In the genomic region with DNA sequence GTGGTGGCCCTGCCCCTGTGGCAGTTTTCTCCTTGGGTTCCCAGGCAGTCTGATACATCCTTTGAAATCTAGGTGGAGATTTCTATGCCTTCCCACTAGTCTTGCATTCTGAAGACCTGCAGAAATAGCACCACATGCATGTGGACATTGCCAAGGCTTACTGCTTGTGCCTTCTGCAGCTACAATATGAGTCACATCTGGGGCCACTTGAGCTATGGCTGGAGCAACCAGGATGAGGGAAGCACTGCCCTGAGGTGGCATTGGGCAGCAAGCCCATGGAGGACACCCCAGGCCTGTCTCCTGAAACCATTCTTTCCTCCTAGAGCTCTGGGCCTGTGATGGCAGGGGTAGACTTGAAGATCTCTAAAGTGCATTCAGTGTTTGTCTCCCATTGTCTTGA, we compare ENCODE assay signal across 39 cellular contexts. TPM values are rescaled to one million over a fixed set of nuclear protein-coding genes. Genes with fewer than 3 reads are reported as not detected.
"Had no signal": no experiment of that assay in that cellular context is flagged by ENCODE, and none has a peak within 500 bp of the region (broad histone marks: within the 10 kb centered on the region; RNA-seq: fewer than 3 reads in every experiment).

No MANE protein-coding gene starts in this region.

- H3K9me3 Mint-ChIP-seq: activated CD4-positive, alpha-beta T cell treated with anti-CD3 and anti-CD28 coated beads, Interleukin-2, amount 10 ng/mL, durations not matched to agents 24 days and 14 days; activated CD8-positive, alpha-beta T cell treated with anti-CD3 and anti-CD28 coated beads for 36 hours; activated naive CD4-positive, alpha-beta T cell treated with anti-CD3 and anti-CD28 coated beads for 36 hours; activated T-cell treated with anti-CD3 and anti-CD28 coated beads, Interleukin-2, amount 50 U/mL, for 72 hours; activated T-helper 1 cell treated with anti-CD3 and anti-CD28 coated beads, Interleukin-12 subunit alpha, Interleukin-12 subunit beta, Interleukin-2, Interleukin-4 antibody, amounts not matched to agents 30 ng/mL and 10 ng/mL and 1 ng/mL, durations not matched to agents 14 hours and 24 hours and 36 hours; T-helper 1 cell treated with Interleukin-12 subunit alpha and Interleukin-12 subunit beta and Interleukin-4 antibody, amounts not matched to agents 30 μg/mL and 1 μg/mL, for 36 hours; T-helper 2 cell treated with Interferon-gamma antibody and Interleukin-4, amounts not matched to agents 5 μg/mL and 100 μg/mL, for 36 hours had no signal

- H3K9me3 ChIP-seq: adrenal gland, body of pancreas, breast epithelium had no signal

- H3K4me3 ChIP-seq: adrenal gland, body of pancreas, breast epithelium had no signal

- ATAC-seq: activated CD4-positive, alpha-beta T cell treated with anti-CD3 and anti-CD28 coated beads for 36 hours; activated CD4-positive, CD25-positive, alpha-beta regulatory T cell treated with anti-CD3 and anti-CD28 coated beads, Interleukin-2, amount 50 U/mL, for 24 hours; activated CD8-positive, alpha-beta T cell treated with anti-CD3 and anti-CD28 coated beads for 36 hours; activated naive CD4-positive, alpha-beta T cell treated with anti-CD3 and anti-CD28 coated beads, Interleukin-2, amount 50 U/mL, for 72 hours; activated T-cell treated with anti-CD3 and anti-CD28 coated beads, Interleukin-2, amount 50 U/mL, for 4 hours; activated T-cell treated with anti-CD3 and anti-CD28 coated beads, Interleukin-2, amount 50 U/mL, for 72 hours; activated T-helper 17 cell treated with anti-CD3 and anti-CD28 coated beads, Interleukin-2, amount 50 U/mL, for 72 hours; body of pancreas; WTC11 had no signal

- H3K27me3 ChIP-seq: body of pancreas, breast epithelium had no signal

- H3K36me3 ChIP-seq: adrenal gland, brain microvascular endothelial cell, breast epithelium, WERI-Rb-1 had no signal

- H3K4me3 Mint-ChIP-seq: activated CD4-positive, alpha-beta memory T cell treated with anti-CD3 and anti-CD28 coated beads for 36 hours; activated CD4-positive, alpha-beta T cell treated with anti-CD3 and anti-CD28 coated beads for 36 hours; activated CD4-positive, alpha-beta T cell treated with anti-CD3 and anti-CD28 coated beads, Interleukin-2, amount 10 ng/mL, durations not matched to agents 24 days and 14 days; activated CD8-positive, alpha-beta T cell treated with anti-CD3 and anti-CD28 coated beads for 36 hours; activated naive CD4-positive, alpha-beta T cell treated with anti-CD3 and anti-CD28 coated beads for 36 hours; activated naive CD8-positive, alpha-beta T cell treated with anti-CD3 and anti-CD28 coated beads for 36 hours; activated T-cell treated with anti-CD3 and anti-CD28 coated beads, Interleukin-2, amount 50 U/mL, for 4 hours; activated T-cell treated with anti-CD3 and anti-CD28 coated beads, Interleukin-2, amount 50 U/mL, for 72 hours; activated T-helper 1 cell treated with anti-CD3 and anti-CD28 coated beads, Interleukin-12 subunit alpha, Interleukin-12 subunit beta, Interleukin-2, Interleukin-4 antibody, amounts not matched to agents 30 ng/mL and 10 ng/mL and 1 ng/mL, durations not matched to agents 14 hours and 24 hours and 36 hours; activated T-helper 17 cell treated with anti-CD3 and anti-CD28 coated beads, Interleukin-2, amount 50 U/mL, for 72 hours; T-helper 1 cell treated with Interleukin-12 subunit alpha and Interleukin-12 subunit beta and Interleukin-4 antibody, amounts not matched to agents 30 μg/mL and 1 μg/mL, for 36 hours; T-helper 2 cell treated with Interferon-gamma antibody and Interleukin-4, amounts not matched to agents 5 μg/mL and 100 μg/mL, for 36 hours; WTC11 had no signal

- H3K4me1 ChIP-seq: adrenal gland, body of pancreas, breast epithelium had no signal

- H3K4me1 Mint-ChIP-seq: activated CD4-positive, alpha-beta T cell treated with anti-CD3 and anti-CD28 coated beads for 36 hours; activated CD4-positive, alpha-beta T cell treated with anti-CD3 and anti-CD28 coated beads, Interleukin-2, amount 10 ng/mL, durations not matched to agents 24 days and 14 days; activated naive CD8-positive, alpha-beta T cell treated with anti-CD3 and anti-CD28 coated beads for 36 hours; activated T-helper 17 cell treated with anti-CD3 and anti-CD28 coated beads, Interleukin-2, amount 50 U/mL, for 72 hours; WTC11 had no signal

- H3K27ac Mint-ChIP-seq: activated CD4-positive, alpha-beta memory T cell treated with anti-CD3 and anti-CD28 coated beads for 36 hours; activated CD4-positive, alpha-beta T cell treated with anti-CD3 and anti-CD28 coated beads for 36 hours; activated CD4-positive, alpha-beta T cell treated with anti-CD3 and anti-CD28 coated beads, Interleukin-2, amount 10 ng/mL, durations not matched to agents 24 days and 14 days; activated CD8-positive, alpha-beta T cell treated with anti-CD3 and anti-CD28 coated beads for 36 hours; activated naive CD4-positive, alpha-beta T cell treated with anti-CD3 and anti-CD28 coated beads for 36 hours; activated naive CD4-positive, alpha-beta T cell treated with anti-CD3 and anti-CD28 coated beads, Interleukin-2, amount 50 U/mL, for 72 hours; activated naive CD8-positive, alpha-beta T cell treated with anti-CD3 and anti-CD28 coated beads for 36 hours; activated T-cell treated with anti-CD3 and anti-CD28 coated beads, Interleukin-2, amount 50 U/mL, for 72 hours; activated T-helper 1 cell treated with anti-CD3 and anti-CD28 coated beads, Interleukin-12 subunit alpha, Interleukin-12 subunit beta, Interleukin-2, Interleukin-4 antibody, amounts not matched to agents 30 ng/mL and 10 ng/mL and 1 ng/mL, durations not matched to agents 14 hours and 24 hours and 36 hours; activated T-helper 17 cell treated with anti-CD3 and anti-CD28 coated beads, Interleukin-2, amount 50 U/mL, for 72 hours; T-helper 1 cell treated with Interleukin-12 subunit alpha and Interleukin-12 subunit beta and Interleukin-4 antibody, amounts not matched to agents 30 μg/mL and 1 μg/mL, for 36 hours; T-helper 2 cell treated with Interferon-gamma antibody and Interleukin-4, amounts not matched to agents 5 μg/mL and 100 μg/mL, for 36 hours; WTC11 had no signal

- DNase-seq: activated CD4-positive, alpha-beta memory T cell treated with anti-CD3 and anti-CD28 coated beads for 36 hours; activated CD4-positive, alpha-beta T cell treated with anti-CD3 and anti-CD28 coated beads for 1 hour; activated CD4-positive, alpha-beta T cell treated with anti-CD3 and anti-CD28 coated beads for 36 hours; activated CD4-positive, alpha-beta T cell treated with anti-CD3 and anti-CD28 coated beads, Interleukin-2, amount 10 ng/mL, durations not matched to agents 24 days and 14 days; activated CD4-positive, alpha-beta T cell treated with anti-CD3 and anti-CD28 coated beads, Interleukin-2, amount 50 U/mL, for 1 hour; activated CD4-positive, alpha-beta T cell treated with anti-CD3 and anti-CD28 coated beads, Interleukin-2, amount 50 U/mL, for 4 hours; activated CD4-positive, CD25-positive, alpha-beta regulatory T cell; activated CD8-positive, alpha-beta memory T cell treated with anti-CD3 and anti-CD28 coated beads, Interleukin-2, amount 50 U/mL, for 4 hours; activated CD8-positive, alpha-beta T cell treated with anti-CD3 and anti-CD28 coated beads for 36 hours; activated effector memory CD4-positive, alpha-beta T cell treated with anti-CD3 and anti-CD28 coated beads, Interleukin-2, amount 50 U/mL, for 16 hours; activated gamma-delta T cell treated with Interleukin-2 at 50 U/mL for 16 hours; activated naive CD4-positive, alpha-beta T cell; activated naive CD4-positive, alpha-beta T cell treated with anti-CD3 and anti-CD28 coated beads for 36 hours; activated naive CD4-positive, alpha-beta T cell treated with anti-CD3 and anti-CD28 coated beads, Interleukin-2, amount 50 U/mL, for 16 hours; activated naive CD8-positive, alpha-beta T cell treated with anti-CD3 and anti-CD28 coated beads for 36 hours; activated T-cell treated with anti-CD3 and anti-CD28 coated beads for 4 hours; activated T-cell treated with anti-CD3 and anti-CD28 coated beads, Interleukin-2, amount 50 U/mL, for 1 hour; activated T-cell treated with anti-CD3 and anti-CD28 coated beads, Interleukin-2, amount 50 U/mL, for 4 hours; activated T-cell treated with anti-CD3 and anti-CD28 coated beads, Interleukin-2, amount 50 U/mL, for 72 hours; adrenal gland; amniotic stem cell; aorta; body of pancreas; brain microvascular endothelial cell; central memory CD4-positive, alpha-beta T cell; T-helper 1 cell; T-helper 2 cell; T-helper 9 cell; WERI-Rb-1 had no signal

- H3K27ac ChIP-seq: adrenal gland, body of pancreas, brain microvascular endothelial cell, breast epithelium, WERI-Rb-1 had no signal

RNA-seq across cellular contexts. Expression of a gene that starts 15.7 kb away (rescaled TPM):
- total RNA-seq: activated CD4-positive, alpha-beta memory T cell treated with anti-CD3 and anti-CD28 coated beads for 36 hours; activated naive CD4-positive, alpha-beta T cell treated with anti-CD3 and anti-CD28 coated beads for 36 hours; astrocyte; body of pancreas; cerebellum had no signal

RNA-seq across cellular contexts. Expression of a gene that starts 37.8 kb away (rescaled TPM):
- total RNA-seq: body of pancreas, cerebellum had no signal

RNA-seq across cellular contexts. Expression of a gene that starts 37.8 kb away (rescaled TPM):
- total RNA-seq: activated CD4-positive, alpha-beta memory T cell treated with anti-CD3 and anti-CD28 coated beads for 36 hours; activated naive CD4-positive, alpha-beta T cell treated with anti-CD3 and anti-CD28 coated beads for 36 hours; activated naive CD4-positive, alpha-beta T cell treated with anti-CD3 and anti-CD28 coated beads, Interleukin-2, amount 50 U/mL, for 72 hours; astrocyte; body of pancreas; cerebellum; WTC11 had no signal
